ENCODE assay signal across 8 cellular contexts in genomic region chr3:120418866-120419490, GRCh38. TPM values are rescaled to one million over a fixed set of nuclear protein-coding genes. Genes with fewer than 3 reads are reported as not detected.
DNase-seq lines count a peak whose midpoint lies in the region; ATAC-seq and TF ChIP-seq lines count a peak whose summit lies in the region.

No MANE protein-coding gene starts in this region.

- H3K9me3 ChIP-seq in Caco-2 = no peaks in the 10 kb centered on the region
- no peaks in the 10 kb centered on the region for H3K9me3 ChIP-seq in right atrium auricular region
- H3K9me3 ChIP-seq in sigmoid colon = no peaks in the 10 kb centered on the region
- H3K9me3 ChIP-seq in ovary = no peaks in the 10 kb centered on the region

- TF ChIP-seq POLR2A in sigmoid colon (IDR thresholded peaks at IDR 0.05) = no peak
- TF ChIP-seq POLR2A in ovary (IDR thresholded peaks at IDR 0.05) = no peak

- H3K27ac Mint-ChIP-seq in Caco-2 (ENCODE audit: unreplicated experiment) = no peak overlapping the region

- no peaks in the 10 kb centered on the region for H3K36me3 ChIP-seq in Caco-2 (ENCODE audit: control insufficient read depth, insufficient read depth, low read length)
- peaks cover 20% of the 10 kb centered on the region for H3K36me3 ChIP-seq in right atrium auricular region
- peaks cover 0 to 9% (median 7%) of the 10 kb centered on the region in 4 donors for H3K36me3 ChIP-seq in sigmoid colon
- no peaks in the 10 kb centered on the region for H3K36me3 ChIP-seq in ovary

- no peak for TF ChIP-seq EP300 in sigmoid colon (IDR thresholded peaks at IDR 0.05)
- TF ChIP-seq EP300 in ovary (IDR thresholded peaks at IDR 0.05) = no peak

- H3K36me3 Mint-ChIP-seq in Caco-2 (ENCODE audit: insufficient read depth, unreplicated experiment) = no peaks in the 10 kb centered on the region

- DNase-seq in Caco-2 (peak; percentile 71 to 72), NCI-H2227 treated with DMSO at 0.1 percent for 48 hours (lab: John Stamatoyannopoulos, UW) (peak; percentile 52), amniotic epithelial cell (ENCODE audit: low read depth) (peak; percentile 38), right atrium auricular region (ENCODE audit: low spot score) (no peak), sigmoid colon (no peak), ovary (no peak)

- POLR2A ChIA-PET in Caco-2 (lab: Charles Lee) = interaction anchor here (1.4 kb wide), 1 partner anchor 140 kb away, joined by 5 read pairs; no protein-coding TSS in a partner anchor

- H3K4me1 Mint-ChIP-seq in Caco-2 (ENCODE audit: low read depth, unreplicated experiment) = no peaks in the 10 kb centered on the region

- H3K27me3 ChIP-seq in Caco-2 (replicated peaks; ENCODE audit: control insufficient read depth, insufficient read depth, low read length) = no peaks in the 10 kb centered on the region
- no peaks in the 10 kb centered on the region for H3K27me3 ChIP-seq in right atrium auricular region
- no peaks in the 10 kb centered on the region for H3K27me3 ChIP-seq in sigmoid colon
- no peaks in the 10 kb centered on the region for H3K27me3 ChIP-seq in ovary

- H3K4me1 ChIP-seq in Caco-2 = peaks cover 14% of the 10 kb centered on the region
- H3K4me1 ChIP-seq in right atrium auricular region = peaks cover 0 to 88% of the 10 kb centered on the region in 2 donors
- peaks cover 0 to 78% (median 74%) of the 10 kb centered on the region in 4 donors for H3K4me1 ChIP-seq in sigmoid colon
- peaks cover 15% of the 10 kb centered on the region for H3K4me1 ChIP-seq in ovary (ENCODE audit: insufficient read depth)

- H3K27me3 Mint-ChIP-seq in Caco-2 (ENCODE audit: insufficient read depth, unreplicated experiment) = no peaks in the 10 kb centered on the region

- no peak overlapping the region for H3K4me3 ChIP-seq in Caco-2 (ENCODE audit: low read depth, low read length)
- no peak overlapping the region for H3K4me3 ChIP-seq in right atrium auricular region
- no peak overlapping the region for H3K4me3 ChIP-seq in sigmoid colon
- H3K4me3 ChIP-seq in ovary = no peak overlapping the region

- peak; percentile 58 to 83 for TF ChIP-seq CTCF in Caco-2 (IDR thresholded peaks at IDR 0.05; ENCODE audit: insufficient read depth in 1 of 2, low read depth in 1 of 2, low read length in 1 of 2, severe bottlenecking in 1 of 2, unreplicated experiment in 1 of 2)
- peak in 1 of 2 donors; percentile 71 for TF ChIP-seq CTCF in right atrium auricular region (IDR thresholded peaks at IDR 0.05)
- peak in 1 of 4 experiments; percentile 9 for TF ChIP-seq CTCF in sigmoid colon (IDR thresholded peaks at IDR 0.05)
- no peak for TF ChIP-seq CTCF in ovary (IDR thresholded peaks at IDR 0.05)

- H3K27ac ChIP-seq in right atrium auricular region = peak overlapping the region; percentile 84 to 94
- peak overlapping the region; percentile 79 to 96 (median 85) for H3K27ac ChIP-seq in sigmoid colon
- H3K27ac ChIP-seq in ovary = no peak overlapping the region

- BruUV-seq in Caco-2 (replicated peaks; lab: Mats Ljungman, UMichigan) = no TSS peak

- ATAC-seq in GM19023 (IDR thresholded peaks at IDR 0.05; ENCODE audit: unreplicated experiment) (peak; percentile 48), HG03378 (IDR thresholded peaks at IDR 0.05; ENCODE audit: unreplicated experiment) (peak; percentile 34)

- no peak overlapping the region for H3K4me3 Mint-ChIP-seq in Caco-2 (ENCODE audit: unreplicated experiment)

- H3K9me3 Mint-ChIP-seq in Caco-2 (ENCODE audit: unreplicated experiment) = no peaks in the 10 kb centered on the region

- CTCF ChIA-PET in Caco-2 (lab: Charles Lee) = interaction anchor here (0.6 to 3.5 kb wide), 12 partner anchors 13 to 177 kb away, joined by 3 to 97 read pairs (median 4); partner anchors contain the start of genes LRRC58 and NDUFB4

- WGBS in sigmoid colon, 2 donors = 6 to 13% methylated on average over 6 of the region's 6 CpGs
- 31 to 39% (median 37%) methylated on average over 6 of the region's 6 CpGs for WGBS in ovary, 3 donors

- intact Hi-C loops in Caco-2 (cut with micrococcal nuclease; ENCODE audit: unreplicated experiment) (loop anchor here (1.0 to 2.0 kb wide), 3 partner anchors 80 to 140 kb away; no protein-coding TSS in a partner anchor), sigmoid colon (cut with DNase I) (loop anchor here (5.0 kb wide), 2 partner anchors 88 to 323 kb away; partner anchors contain the start of genes GTF2E1 and RABL3), ovary (cut with DNase I) (loop anchor here in 3 of 4 donors (5.0 to 10.0 kb wide), 4 partner anchors 74 to 177 kb away; partner anchors contain the start of gene LRRC58 (in 1 of the 3))

RNA-seq across cellular contexts. Expression of gene FSTL1, which starts 31.8 kb away (rescaled TPM):
- total RNA-seq in Caco-2 (2022) = 1.4 and 2.9 TPM in 2 replicates
- total RNA-seq in right atrium auricular region = 100 to 1,000 TPM; 327 to 380 TPM
- total RNA-seq in sigmoid colon = 100 to 1,000 TPM; 266 to 653 (median 320) TPM
- 10 to 100 TPM in 2 of 3 donors, 1 to 10 TPM in 1; 8.1 to 56.2 (median 24.6) TPM for polyA plus RNA-seq in sigmoid colon
- total RNA-seq in ovary = 100 to 1,000 TPM in 5 of 7 donors, 10 to 100 TPM in 2; 98.0 to 296 (median 204) TPM
- polyA plus RNA-seq in ovary = 100 to 1,000 TPM; 104 to 357 TPM

Comparison
In these comparisons a context has a peak if more than half of its experiments do, and no peak if none do; other contexts are left out.
1. DNase-seq: peak in Caco-2 (2 of 2), NCI-H2227 treated with DMSO at 0.1 percent for 48 hours (single experiment) and amniotic epithelial cell (single experiment); none in right atrium auricular region (single experiment), sigmoid colon (single experiment) and ovary (0 of 5).
2. CTCF ChIP-seq: peak in Caco-2 (2 of 2); none in ovary (0 of 3).
3. H3K27ac ChIP-seq: peak in right atrium auricular region (2 of 2) and sigmoid colon (4 of 4); none in ovary (0 of 2).
4. RNA of gene FSTL1, which starts 31.8 kb away (total RNA-seq): 327 to 380 TPM in right atrium auricular region, 266 to 653 TPM in sigmoid colon and 98.0 to 296 TPM in ovary; 1.4 to 2.9 TPM in Caco-2; every median in the first group is over 10 times any median in the second.